In genomic region chr15:42228036-42228435, GRCh38 we compare ENCODE assay signal across 23 cellular contexts.
"Had no signal": no experiment of that assay in that cellular context is flagged by ENCODE, and none has a peak within 500 bp of the region (broad histone marks: within the 10 kb centered on the region; RNA-seq: fewer than 3 reads in every experiment).

No MANE protein-coding gene starts in this region.

- H3K27me3 ChIP-seq: ascending aorta, body of pancreas, SJSA1 had no signal

- H3K27ac Mint-ChIP-seq: activated CD8-positive, alpha-beta memory T cell treated with anti-CD3 and anti-CD28 coated beads, Interleukin-2, amount 10 ng/mL, durations not matched to agents 7 days and 5 days; activated naive CD4-positive, alpha-beta T cell treated with anti-CD3 and anti-CD28 coated beads, Interleukin-2, amount 10 ng/mL, durations not matched to agents 7 days and 5 days; activated T-helper 2 cell treated with anti-CD3 and anti-CD28 coated beads, Interferon-gamma antibody, Interleukin-2, Interleukin-4, amounts not matched to agents 10 μg/mL and 5 μg/mL and 100 μg/mL, durations not matched to agents 14 hours and 24 hours and 36 hours; T-helper 1 cell treated with Interleukin-12 subunit alpha and Interleukin-12 subunit beta and Interleukin-4 antibody, amounts not matched to agents 30 μg/mL and 1 μg/mL, for 36 hours; WTC11 had no signal

- DNase-seq: activated CD4-positive, alpha-beta T cell treated with anti-CD3 and anti-CD28 coated beads for 48 hours; activated CD4-positive, alpha-beta T cell treated with anti-CD3 and anti-CD28 coated beads, Interleukin-2, amount 50 U/mL, for 48 hours; activated CD4-positive, CD25-positive, alpha-beta regulatory T cell treated with anti-CD3 and anti-CD28 coated beads, Interleukin-2, amount 50 U/mL, for 72 hours; activated CD8-positive, alpha-beta memory T cell treated with anti-CD3 and anti-CD28 coated beads, Interleukin-2, amount 10 ng/mL, durations not matched to agents 7 days and 5 days; activated gamma-delta T cell treated with Interleukin-2 at 50 U/mL for 16 hours; activated naive CD4-positive, alpha-beta T cell treated with anti-CD3 and anti-CD28 coated beads, Interleukin-2, amount 10 ng/mL, durations not matched to agents 7 days and 5 days; activated T-cell treated with anti-CD3 and anti-CD28 coated beads, Interleukin-2, amount 50 U/mL, for 4 hours; amniotic stem cell; body of pancreas; Kasumi-1; NCI-H146; NCI-H187 treated with DMSO at 0.1 percent for 48 hours; NCI-H2171; NCI-H226; PC-3; SHP77 had no signal

- H3K4me3 ChIP-seq: ascending aorta, body of pancreas, K562, SJSA1 had no signal

- ATAC-seq: activated CD8-positive, alpha-beta memory T cell treated with anti-CD3 and anti-CD28 coated beads, Interleukin-2, amount 10 ng/mL, durations not matched to agents 7 days and 5 days; activated T-cell treated with anti-CD3 and anti-CD28 coated beads, Interleukin-2, amount 50 U/mL, for 4 hours; body of pancreas; K562; PC-3; WTC11 had no signal

- H3K9me3 ChIP-seq: ascending aorta, body of pancreas, SJSA1 had no signal

- H3K27ac ChIP-seq: ascending aorta, body of pancreas, SJSA1 had no signal

- H3K4me1 Mint-ChIP-seq: activated CD8-positive, alpha-beta memory T cell treated with anti-CD3 and anti-CD28 coated beads, Interleukin-2, amount 10 ng/mL, durations not matched to agents 7 days and 5 days; activated naive CD4-positive, alpha-beta T cell treated with anti-CD3 and anti-CD28 coated beads, Interleukin-2, amount 10 ng/mL, durations not matched to agents 7 days and 5 days; central memory CD8-positive, alpha-beta T cell; WTC11 had no signal

- H3K27me3 Mint-ChIP-seq: activated CD8-positive, alpha-beta memory T cell treated with anti-CD3 and anti-CD28 coated beads, Interleukin-2, amount 10 ng/mL, durations not matched to agents 7 days and 5 days; activated naive CD4-positive, alpha-beta T cell treated with anti-CD3 and anti-CD28 coated beads, Interleukin-2, amount 10 ng/mL, durations not matched to agents 7 days and 5 days; central memory CD8-positive, alpha-beta T cell had no signal

- H3K4me3 Mint-ChIP-seq: activated CD8-positive, alpha-beta memory T cell treated with anti-CD3 and anti-CD28 coated beads, Interleukin-2, amount 10 ng/mL, durations not matched to agents 7 days and 5 days; activated naive CD4-positive, alpha-beta T cell treated with anti-CD3 and anti-CD28 coated beads, Interleukin-2, amount 10 ng/mL, durations not matched to agents 7 days and 5 days; activated T-cell treated with anti-CD3 and anti-CD28 coated beads, Interleukin-2, amount 50 U/mL, for 4 hours; central memory CD8-positive, alpha-beta T cell; T-helper 1 cell treated with Interleukin-12 subunit alpha and Interleukin-12 subunit beta and Interleukin-4 antibody, amounts not matched to agents 30 μg/mL and 1 μg/mL, for 36 hours; WTC11 had no signal

- H3K4me1 ChIP-seq: ascending aorta, body of pancreas, SJSA1 had no signal

- H3K9me3 Mint-ChIP-seq: activated naive CD4-positive, alpha-beta T cell treated with anti-CD3 and anti-CD28 coated beads, Interleukin-2, amount 10 ng/mL, durations not matched to agents 7 days and 5 days; activated T-cell treated with anti-CD3 and anti-CD28 coated beads, Interleukin-2, amount 50 U/mL, for 4 hours; activated T-helper 2 cell treated with anti-CD3 and anti-CD28 coated beads, Interferon-gamma antibody, Interleukin-2, Interleukin-4, amounts not matched to agents 10 μg/mL and 5 μg/mL and 100 μg/mL, durations not matched to agents 14 hours and 24 hours and 36 hours; central memory CD8-positive, alpha-beta T cell; T-helper 1 cell treated with Interleukin-12 subunit alpha and Interleukin-12 subunit beta and Interleukin-4 antibody, amounts not matched to agents 30 μg/mL and 1 μg/mL, for 36 hours; WTC11 had no signal
